ENCODE assay signal across 31 cellular contexts in genomic region chr13:110877737-110878136, GRCh38.
"Had no signal": no experiment of that assay in that cellular context is flagged by ENCODE, and none has a peak within 500 bp of the region (broad histone marks: within the 10 kb centered on the region; RNA-seq: fewer than 3 reads in every experiment).

No MANE protein-coding gene starts in this region.

- DNase-seq: activated CD4-positive, alpha-beta memory T cell treated with anti-CD3 and anti-CD28 coated beads, Interleukin-2, amount 10 ng/mL, durations not matched to agents 7 days and 5 days; activated CD4-positive, alpha-beta T cell treated with anti-CD3 and anti-CD28 coated beads for 1 hour; activated CD4-positive, alpha-beta T cell treated with anti-CD3 and anti-CD28 coated beads for 48 hours; activated CD4-positive, CD25-positive, alpha-beta regulatory T cell; activated CD8-positive, alpha-beta memory T cell treated with anti-CD3 and anti-CD28 coated beads for 24 hours; activated CD8-positive, alpha-beta memory T cell treated with anti-CD3 and anti-CD28 coated beads, Interleukin-2, amount 10 ng/mL, durations not matched to agents 7 days and 5 days; activated CD8-positive, alpha-beta memory T cell treated with anti-CD3 and anti-CD28 coated beads, Interleukin-2, amount 50 U/mL, for 48 hours; activated effector memory CD4-positive, alpha-beta T cell treated with Interleukin-2 at 50 U/mL for 16 hours; activated naive CD4-positive, alpha-beta T cell treated with anti-CD3 and anti-CD28 coated beads, Interleukin-2, amount 10 ng/mL, durations not matched to agents 7 days and 5 days; activated naive CD8-positive, alpha-beta T cell treated with anti-CD3 and anti-CD28 coated beads, Interleukin-2, amount 50 U/mL, for 24 hours; activated T-cell treated with anti-CD3 and anti-CD28 coated beads, Interleukin-2, amount 50 U/mL, for 48 hours; amniotic stem cell; aorta; MM.1S; MV-4-11; NCI-H1092; NCI-H1436 treated with DMSO at 0.1 percent for 48 hours; NCI-H1694 treated with DMSO at 0.1 percent for 48 hours; NCI-H2029; NCI-H345; NCI-H524 treated with DMSO at 0.1 percent for 48 hours; NK-92 treated with Interleukin-12 subunit alpha and Interleukin-12 subunit beta, amount 100 ng/mL, for 24 hours; PC-3; SIG-M5; SW 1271; T-helper 1 cell; T1000; WERI-Rb-1 had no signal

- H3K4me3 ChIP-seq: cardiac muscle cell had no signal

- H3K27me3 ChIP-seq: cardiac muscle cell had no signal

- H3K27ac ChIP-seq: cardiac muscle cell, RWPE1, WERI-Rb-1 had no signal

- ATAC-seq: activated CD8-positive, alpha-beta memory T cell treated with anti-CD3 and anti-CD28 coated beads, Interleukin-2, amount 10 ng/mL, durations not matched to agents 7 days and 5 days; activated naive CD8-positive, alpha-beta T cell treated with anti-CD3 and anti-CD28 coated beads, Interleukin-2, amount 50 U/mL, for 24 hours; PC-3; Right ventricle myocardium inferior had no signal
